In the genomic region with DNA sequence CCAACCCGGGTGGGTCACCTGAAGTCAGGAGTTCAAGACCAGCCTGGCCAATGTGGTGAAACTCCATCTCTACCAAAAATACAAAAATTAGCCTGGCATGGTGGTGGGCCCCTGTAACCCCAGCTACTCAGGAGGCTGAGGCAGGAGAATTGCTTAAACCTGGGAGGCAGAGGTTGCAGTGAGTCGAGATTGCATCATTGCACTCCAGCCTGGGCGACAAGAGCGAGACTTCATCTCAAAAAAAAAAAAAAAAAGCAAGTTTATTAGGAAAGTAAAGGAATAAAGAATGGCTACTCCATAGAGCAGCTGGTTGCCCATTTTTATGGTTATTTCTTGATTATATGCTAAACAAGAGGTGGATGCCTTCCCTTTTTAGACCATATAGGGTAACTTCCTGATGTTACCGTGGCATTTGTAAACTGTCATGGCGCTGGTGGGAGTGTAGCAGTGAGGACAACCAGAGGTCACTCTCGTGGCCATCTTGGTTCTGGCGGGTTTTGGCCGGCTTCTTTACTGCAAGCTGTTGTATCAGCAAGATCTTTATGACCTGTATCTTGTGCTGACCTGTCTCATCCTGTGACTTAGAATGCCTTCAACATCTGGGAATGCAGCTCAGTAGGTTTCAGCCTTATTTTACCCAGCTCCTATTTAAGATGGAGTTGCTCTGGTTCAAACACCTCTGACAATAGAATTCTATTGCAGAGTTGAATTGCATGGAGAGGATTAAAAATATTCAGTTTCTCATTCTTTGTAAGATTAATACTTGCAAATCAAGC, we compare ENCODE assay signal across 1 cellular context.
A peak's percentile ranks its signal among the peaks of the same experiment; 100 is the strongest.
TF ChIP-seq lines count a peak whose summit lies in the region.
"Not testable (repeated sequence)": the region's sequence is repeated elsewhere in the genome, so short reads cannot be mapped to it uniquely, and the experiment has no call there.

No MANE protein-coding gene starts in this region.

TF ChIP-seq in K562, 482 proteins besides CTCF, POLR2A, EP300 and RAD21 (continued from another document):
- TF ChIP-seq, protein P1, sequence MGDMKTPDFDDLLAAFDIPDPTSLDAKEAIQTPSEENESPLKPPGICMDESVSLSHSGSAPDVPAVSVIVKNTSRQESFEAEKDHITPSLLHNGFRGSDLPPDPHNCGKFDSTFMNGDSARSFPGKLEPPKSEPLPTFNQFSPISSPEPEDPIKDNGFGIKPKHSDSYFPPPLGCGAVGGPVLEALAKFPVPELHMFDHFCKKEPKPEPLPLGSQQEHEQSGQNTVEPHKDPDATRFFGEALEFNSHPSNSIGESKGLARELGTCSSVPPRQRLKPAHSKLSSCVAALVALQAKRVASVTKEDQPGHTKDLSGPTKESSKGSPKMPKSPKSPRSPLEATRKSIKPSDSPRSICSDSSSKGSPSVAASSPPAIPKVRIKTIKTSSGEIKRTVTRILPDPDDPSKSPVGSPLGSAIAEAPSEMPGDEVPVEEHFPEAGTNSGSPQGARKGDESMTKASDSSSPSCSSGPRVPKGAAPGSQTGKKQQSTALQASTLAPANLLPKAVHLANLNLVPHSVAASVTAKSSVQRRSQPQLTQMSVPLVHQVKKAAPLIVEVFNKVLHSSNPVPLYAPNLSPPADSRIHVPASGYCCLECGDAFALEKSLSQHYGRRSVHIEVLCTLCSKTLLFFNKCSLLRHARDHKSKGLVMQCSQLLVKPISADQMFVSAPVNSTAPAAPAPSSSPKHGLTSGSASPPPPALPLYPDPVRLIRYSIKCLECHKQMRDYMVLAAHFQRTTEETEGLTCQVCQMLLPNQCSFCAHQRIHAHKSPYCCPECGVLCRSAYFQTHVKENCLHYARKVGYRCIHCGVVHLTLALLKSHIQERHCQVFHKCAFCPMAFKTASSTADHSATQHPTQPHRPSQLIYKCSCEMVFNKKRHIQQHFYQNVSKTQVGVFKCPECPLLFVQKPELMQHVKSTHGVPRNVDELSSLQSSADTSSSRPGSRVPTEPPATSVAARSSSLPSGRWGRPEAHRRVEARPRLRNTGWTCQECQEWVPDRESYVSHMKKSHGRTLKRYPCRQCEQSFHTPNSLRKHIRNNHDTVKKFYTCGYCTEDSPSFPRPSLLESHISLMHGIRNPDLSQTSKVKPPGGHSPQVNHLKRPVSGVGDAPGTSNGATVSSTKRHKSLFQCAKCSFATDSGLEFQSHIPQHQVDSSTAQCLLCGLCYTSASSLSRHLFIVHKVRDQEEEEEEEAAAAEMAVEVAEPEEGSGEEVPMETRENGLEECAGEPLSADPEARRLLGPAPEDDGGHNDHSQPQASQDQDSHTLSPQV (IDR thresholded peaks at IDR 0.05) = peak; percentile 78
- TF ChIP-seq FOSL1 (tag; conservative IDR thresholded peaks at IDR 0.05) = peak; percentile 28; the same call in 1 of the 2 replicates
- 0 out of 2 replicates have a peak, but pooled peaks have one; percentile 30 for TF ChIP-seq ZNF354B (CRISPR knock-in tag; IDR thresholded peaks at IDR 0.05)
- TF ChIP-seq BCL6 (CRISPR knock-in tag; IDR thresholded peaks at IDR 0.05) = peak; percentile 16; the same call in 1 of the 2 replicates
- TF ChIP-seq PTTG1 (tag; IDR thresholded peaks at IDR 0.05; ENCODE audit: low read depth) = peak; percentile 75; the same call in 1 of the 2 replicates
- peak; percentile 93 for TF ChIP-seq HDAC8 (tag; IDR thresholded peaks at IDR 0.05)
- TF ChIP-seq PTRF (tag; IDR thresholded peaks at IDR 0.05) = peak; percentile 65; the same call in 1 of the 2 replicates
- TF ChIP-seq SMAD4 (CRISPR knock-in tag; conservative IDR thresholded peaks at IDR 0.05) = peak; percentile 63
- 0 out of 2 replicates have a peak, but pooled peaks have one; percentile 32 for TF ChIP-seq POLR2H (tag; IDR thresholded peaks at IDR 0.05; ENCODE audit: low read depth)
- peak; percentile 52; the same call in 1 of the 2 replicates for TF ChIP-seq DDX20 (tag; IDR thresholded peaks at IDR 0.05; ENCODE audit: low read depth)
- 0 out of 2 replicates have a peak, but pooled peaks have one; percentile 28 for TF ChIP-seq DIDO1 (tag; IDR thresholded peaks at IDR 0.05; ENCODE audit: low read depth)
- TF ChIP-seq NFE2L1 (tag; IDR thresholded peaks at IDR 0.05; ENCODE audit: borderline replicate concordance, low read depth) = peak; percentile 20; the same call in 1 of the 2 replicates
- peak in 1 of 2 experiments; percentile 76; a peak in 2 of 4 replicates for TF ChIP-seq SRF (CRISPR knock-in tag; IDR thresholded peaks at IDR 0.05)
- TF ChIP-seq ZNF197 (CRISPR knock-in tag; IDR thresholded peaks at IDR 0.05; ENCODE audit: low read depth) = peak; percentile 91; the same call in 1 of the 2 replicates
- peak; percentile 97 for TF ChIP-seq ZNF175 (CRISPR knock-in tag; IDR thresholded peaks at IDR 0.05; ENCODE audit: low read depth)
- peak; percentile 24; the same call in 1 of the 2 replicates for TF ChIP-seq CXXC5 (CRISPR knock-in tag; IDR thresholded peaks at IDR 0.05)
- TF ChIP-seq ZNF584 (CRISPR knock-in tag; IDR thresholded peaks at IDR 0.05; ENCODE audit: low read depth) = peak; percentile 92
- 0 out of 2 replicates have a peak, but pooled peaks have one; percentile 63 for TF ChIP-seq MECOM (CRISPR knock-in tag; IDR thresholded peaks at IDR 0.05)
- peak; percentile 71; the same call in 1 of the 2 replicates for TF ChIP-seq ZNF583 (CRISPR knock-in tag; IDR thresholded peaks at IDR 0.05)
- TF ChIP-seq ZKSCAN8 (CRISPR knock-in tag; IDR thresholded peaks at IDR 0.05) = peak; percentile 71; the same call in 1 of the 2 replicates
- TF ChIP-seq ESRRA (IDR thresholded peaks at IDR 0.05; ENCODE audit: borderline replicate concordance, low read depth) = peak; percentile 97
- TF ChIP-seq ZNF134 (CRISPR knock-in tag; conservative IDR thresholded peaks at IDR 0.05) = 0 out of 2 replicates have a peak, but pooled peaks have one; percentile 19
- TF ChIP-seq, protein P2, sequence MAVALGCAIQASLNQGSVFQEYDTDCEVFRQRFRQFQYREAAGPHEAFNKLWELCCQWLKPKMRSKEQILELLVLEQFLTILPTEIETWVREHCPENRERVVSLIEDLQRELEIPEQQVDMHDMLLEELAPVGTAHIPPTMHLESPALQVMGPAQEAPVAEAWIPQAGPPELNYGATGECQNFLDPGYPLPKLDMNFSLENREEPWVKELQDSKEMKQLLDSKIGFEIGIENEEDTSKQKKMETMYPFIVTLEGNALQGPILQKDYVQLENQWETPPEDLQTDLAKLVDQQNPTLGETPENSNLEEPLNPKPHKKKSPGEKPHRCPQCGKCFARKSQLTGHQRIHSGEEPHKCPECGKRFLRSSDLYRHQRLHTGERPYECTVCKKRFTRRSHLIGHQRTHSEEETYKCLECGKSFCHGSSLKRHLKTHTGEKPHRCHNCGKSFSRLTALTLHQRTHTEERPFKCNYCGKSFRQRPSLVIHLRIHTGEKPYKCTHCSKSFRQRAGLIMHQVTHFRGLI (CRISPR knock-in tag; IDR thresholded peaks at IDR 0.05) = peak; percentile 61; the same call in 1 of the 2 replicates
- peak; percentile 26; the same call in 1 of the 2 replicates for TF ChIP-seq ATF7 (IDR thresholded peaks at IDR 0.05)
- TF ChIP-seq ZNF766 (CRISPR knock-in tag; conservative IDR thresholded peaks at IDR 0.05) = peak; percentile 85
- peak in 1 of 2 experiments; percentile 81; a peak in 1 of 4 replicates for TF ChIP-seq TEAD1 (CRISPR knock-in tag; IDR thresholded peaks at IDR 0.05)
- TF ChIP-seq BACH1 (tag; IDR thresholded peaks at IDR 0.05) = peak; percentile 75; the same call in 1 of the 2 replicates
- peak; percentile 61 for TF ChIP-seq CEBPB (tag; IDR thresholded peaks at IDR 0.05)
- TF ChIP-seq PYGO2 (tag; IDR thresholded peaks at IDR 0.05) = peak; percentile 72
- not testable (repeated sequence) for TF ChIP-seq CEBPG (CRISPR knock-in tag; IDR thresholded peaks at IDR 0.05)
- TF ChIP-seq CEBPG (tag; conservative IDR thresholded peaks at IDR 0.05 in 1 of 2, IDR thresholded peaks at IDR 0.05 in 1 of 2) = peak; percentile 34 to 49; a peak in 2 of 4 replicates
